In the genomic region with DNA sequence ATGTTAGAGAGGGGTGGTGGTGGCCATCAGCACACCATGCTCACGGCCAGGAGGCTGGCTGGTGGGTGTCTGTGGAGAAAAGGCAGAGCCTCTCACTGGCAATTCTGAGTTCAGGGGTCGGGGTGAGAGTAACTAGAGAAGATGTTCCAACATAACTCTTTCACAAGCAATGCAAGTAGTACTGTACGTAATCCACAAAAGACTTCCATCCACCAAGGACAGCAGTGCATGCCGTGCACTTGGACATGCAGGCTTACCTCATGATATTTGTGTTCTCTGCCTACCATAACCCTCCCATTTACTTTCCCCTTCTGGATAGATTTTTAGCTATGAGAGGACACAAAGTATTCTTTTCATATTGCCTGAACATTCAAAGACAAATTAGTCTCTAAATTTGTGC, we compare ENCODE assay signal across 25 cellular contexts.
"Had no signal": no experiment of that assay in that cellular context is flagged by ENCODE, and none has a peak within 500 bp of the region (broad histone marks: within the 10 kb centered on the region; RNA-seq: fewer than 3 reads in every experiment).

No MANE protein-coding gene starts in this region.

- FAIRE-seq: keratinocyte had no signal

- ATAC-seq: left cardiac atrium; left lung; naive thymus-derived CD8-positive, alpha-beta T cell; psoas muscle; stimulated activated naive B cell treated with anti-CD40 and anti-IgM and Interleukin-4, amounts not matched to agents 10 μg/mL and 1 μg/mL and 100 μg/mL, for 72 hours had no signal

- DNase-seq: hippocampal formation; kidney glomerular epithelial cell; left cardiac atrium; left lung; naive thymus-derived CD8-positive, alpha-beta T cell; occipital lobe; psoas muscle; right lobe of liver; stimulated activated CD4-positive, alpha-beta T cell treated with anti-CD3 and anti-CD28 coated beads, Interleukin-12 subunit alpha, Interleukin-12 subunit beta, amount 100 ng/mL, for 4 hours; stimulated activated CD4-positive, alpha-beta T cell treated with anti-CD3 and anti-CD28 coated beads, Interleukin-15, amount 100 ng/mL, for 24 hours; stimulated activated CD4-positive, alpha-beta T cell treated with anti-CD3 and anti-CD28 coated beads, Interleukin-2, amount 100 ng/mL, for 24 hours; stimulated activated CD4-positive, alpha-beta T cell treated with anti-CD3 and anti-CD28 coated beads, Interleukin-4, amount 100 ng/mL, for 1 hour; stimulated activated naive B cell treated with anti-CD40 and anti-IgM and Interleukin-4, amounts not matched to agents 10 μg/mL and 1 μg/mL and 100 μg/mL, for 72 hours; tibial artery; uterus had no signal

- H3K27ac ChIP-seq: left lung, neural progenitor cell, neutrophil, parathyroid adenoma, psoas muscle, suprapubic skin, thoracic aorta, tibial artery, uterus had no signal

- H3K4me3 Mint-ChIP-seq: memory B cell; naive thymus-derived CD8-positive, alpha-beta T cell; nephron; neural progenitor cell; stimulated activated naive B cell treated with anti-CD40 and anti-IgM and Interleukin-4, amounts not matched to agents 10 μg/mL and 1 μg/mL and 100 μg/mL, for 72 hours; stimulated activated naive CD8-positive, alpha-beta T cell treated with anti-CD3 and anti-CD28 coated beads, Interleukin-15, Interleukin-2, amounts not matched to agents 100 ng/mL and 50 ng/mL, for 24 hours; type B pancreatic cell had no signal

- H3K9me3 Mint-ChIP-seq: memory B cell; naive thymus-derived CD8-positive, alpha-beta T cell; nephron; neural progenitor cell; stimulated activated naive B cell treated with anti-CD40 and anti-IgM and Interleukin-4, amounts not matched to agents 10 μg/mL and 1 μg/mL and 100 μg/mL, for 72 hours; stimulated activated naive CD8-positive, alpha-beta T cell treated with anti-CD3 and anti-CD28 coated beads, Interleukin-15, Interleukin-2, amounts not matched to agents 100 ng/mL and 50 ng/mL, for 24 hours; type B pancreatic cell had no signal

- H3K36me3 Mint-ChIP-seq: memory B cell; naive thymus-derived CD8-positive, alpha-beta T cell; stimulated activated naive B cell treated with anti-CD40 and anti-IgM and Interleukin-4, amounts not matched to agents 10 μg/mL and 1 μg/mL and 100 μg/mL, for 72 hours had no signal

- H3K27me3 Mint-ChIP-seq: stimulated activated naive CD8-positive, alpha-beta T cell treated with anti-CD3 and anti-CD28 coated beads, Interleukin-15, Interleukin-2, amounts not matched to agents 100 ng/mL and 50 ng/mL, for 24 hours; type B pancreatic cell had no signal

- H3K27ac Mint-ChIP-seq: memory B cell; naive thymus-derived CD8-positive, alpha-beta T cell; nephron; neural progenitor cell; stimulated activated naive B cell treated with anti-CD40 and anti-IgM and Interleukin-4, amounts not matched to agents 10 μg/mL and 1 μg/mL and 100 μg/mL, for 72 hours; stimulated activated naive CD8-positive, alpha-beta T cell treated with anti-CD3 and anti-CD28 coated beads, Interleukin-15, Interleukin-2, amounts not matched to agents 100 ng/mL and 50 ng/mL, for 24 hours; type B pancreatic cell had no signal

- H3K79me2 ChIP-seq: parathyroid adenoma had no signal

- H2AFZ ChIP-seq: neural progenitor cell, parathyroid adenoma had no signal

- H3K4me3 ChIP-seq: left lung, neural progenitor cell, psoas muscle, right lobe of liver, suprapubic skin, thoracic aorta, tibial artery, uterus had no signal

- H3K27me3 ChIP-seq: left lung, neural progenitor cell, right lobe of liver, suprapubic skin, tibial artery, uterus had no signal

- H3K4me1 Mint-ChIP-seq: memory B cell; nephron; stimulated activated naive B cell treated with anti-CD40 and anti-IgM and Interleukin-4, amounts not matched to agents 10 μg/mL and 1 μg/mL and 100 μg/mL, for 72 hours had no signal

- H3K36me3 ChIP-seq: neural progenitor cell, neutrophil, right lobe of liver, suprapubic skin, thoracic aorta, uterus had no signal

- H3K9ac ChIP-seq: neural progenitor cell, parathyroid adenoma had no signal

- H3K9me3 ChIP-seq: left lung, neutrophil, psoas muscle, right lobe of liver, suprapubic skin, thoracic aorta, tibial artery, uterus had no signal

- H3K4me2 ChIP-seq: neural progenitor cell had no signal

- H3K4me1 ChIP-seq: left lung, parathyroid adenoma, psoas muscle, suprapubic skin, tibial artery, uterus had no signal
